In genomic region chr3:1462916-1463315, GRCh38 we compare ENCODE assay signal across 16 cellular contexts.
DNase-seq lines count a peak whose midpoint lies in the region; ATAC-seq and TF ChIP-seq lines count a peak whose summit lies in the region.
"Had no signal": no experiment of that assay in that cellular context is flagged by ENCODE, and none has a peak within 500 bp of the region (broad histone marks: within the 10 kb centered on the region; RNA-seq: fewer than 3 reads in every experiment).

No MANE protein-coding gene starts in this region.

- H3K27me3 ChIP-seq in GM23338 (ENCODE audit: insufficient read depth) (no peaks in the 10 kb centered on the region), endodermal cell (ENCODE audit: control insufficient read depth, insufficient read depth, low read length, poor library complexity, severe bottlenecking) (no peaks in the 10 kb centered on the region)

- H3K9ac ChIP-seq in endodermal cell (ENCODE audit: extremely low read depth, low read length, poor library complexity, severe bottlenecking) = no peak overlapping the region

- no peaks in the 10 kb centered on the region for H3F3A ChIP-seq in GM23338 (replicated peaks; ENCODE audit: low read depth)

- H3K4me3 Mint-ChIP-seq in GM23338 (no peak overlapping the region), endodermal cell (no peak overlapping the region)
- H3K4me3 Mint-ChIP-seq: CD4-positive, alpha-beta memory T cell had no signal

- 0 out of 2 replicates have a peak, but pooled peaks cover 3% of the 10 kb centered on the region for H3K9me2 ChIP-seq in GM23338 (ENCODE audit: insufficient read depth)

- H3K27ac Mint-ChIP-seq in GM23338 (no peak overlapping the region), endodermal cell (no peak overlapping the region)
- H3K27ac Mint-ChIP-seq: CD4-positive, alpha-beta memory T cell had no signal

- TF ChIP-seq CTCF in GM23338 (conservative IDR thresholded peaks at IDR 0.05; ENCODE audit: low read depth in 2 of 2) = no peak
- TF ChIP-seq CTCF in fibroblast of villous mesenchyme (IDR thresholded peaks at IDR 0.05; ENCODE audit: insufficient read depth, low read depth, low read length) = no peak
- no peak for TF ChIP-seq CTCF in endodermal cell (conservative IDR thresholded peaks at IDR 0.05)

- H3K36me3 ChIP-seq in GM23338 (ENCODE audit: insufficient read depth) (no peaks in the 10 kb centered on the region), endodermal cell (ENCODE audit: control insufficient read depth, insufficient read depth, low read length) (no peaks in the 10 kb centered on the region)

- DNase-seq in Caki2 (ENCODE audit: low read depth) = peak; percentile 26
- no peak for DNase-seq in GM23338 (ENCODE audit: low spot score)
- peak; percentile 0 for DNase-seq in fibroblast of villous mesenchyme (ENCODE audit: low read depth)
- no peak for DNase-seq in endodermal cell
- DNase-seq in activated T-cell treated with anti-CD3 and anti-CD28 coated beads, Interleukin-2, amount 50 U/mL, for 1 hour = no peak
- DNase-seq: C1 segment of cervical spinal cord; CD4-positive, alpha-beta memory T cell; COR-L47; DMS 273 treated with DMSO at 0.1 percent for 48 hours; DMS79; EL; GDM1; GOT3; HCEC 1CT had no signal

- H3K9me3 ChIP-seq in endodermal cell (ENCODE audit: control insufficient read depth, low read length) = peaks cover 22% of the 10 kb centered on the region

- H3K4me1 ChIP-seq in GM23338 (ENCODE audit: insufficient read depth) (no peaks in the 10 kb centered on the region), endodermal cell (ENCODE audit: control insufficient read depth, insufficient read depth, low read length) (no peaks in the 10 kb centered on the region)

- WGBS in endodermal cell (ENCODE audit: insufficient coverage in 1 of 2, insufficient read length in 1 of 2), 2 experiments = 85% methylated on average over 2 of the region's 2 CpGs; no CpG with 5 or more reads in 1 of the 2 experiments

- H2AFZ ChIP-seq in GM23338 = 0 out of 2 replicates have a peak overlapping the region, but pooled peaks have one; percentile 18

- H3K27ac ChIP-seq in GM23338 (ENCODE audit: low read depth) = no peak overlapping the region
- no peak overlapping the region for H3K27ac ChIP-seq in endodermal cell (ENCODE audit: low read depth, low read length)

- peaks cover 21% of the 10 kb centered on the region for H3K36me3 Mint-ChIP-seq in GM23338 (ENCODE audit: low read depth)
- H3K36me3 Mint-ChIP-seq in endodermal cell (ENCODE audit: low read depth) = no peaks in the 10 kb centered on the region
- H3K36me3 Mint-ChIP-seq: CD4-positive, alpha-beta memory T cell had no signal

- no peaks in the 10 kb centered on the region for H3K4me1 Mint-ChIP-seq in GM23338
- no peaks in the 10 kb centered on the region for H3K4me1 Mint-ChIP-seq in endodermal cell
- H3K4me1 Mint-ChIP-seq: CD4-positive, alpha-beta memory T cell had no signal

- H3K27me3 Mint-ChIP-seq in GM23338 (ENCODE audit: insufficient read depth, low read depth, poor library complexity) (peaks cover 2% of the 10 kb centered on the region), endodermal cell (ENCODE audit: insufficient read depth) (no peaks in the 10 kb centered on the region)
- H3K27me3 Mint-ChIP-seq: CD4-positive, alpha-beta memory T cell had no signal

- H3K4me3 ChIP-seq in GM23338 (no peak overlapping the region), fibroblast of villous mesenchyme (ENCODE audit: low read depth, low read length) (no peak overlapping the region), endodermal cell (ENCODE audit: low read length) (no peak overlapping the region)
- H3K4me3 ChIP-seq: GM12878 had no signal

- no peaks in the 10 kb centered on the region for H4K20me1 ChIP-seq in GM23338 (replicated peaks; ENCODE audit: insufficient read depth)

- no peak for ATAC-seq in GM23338
- ATAC-seq in HG03139 (IDR thresholded peaks at IDR 0.05; ENCODE audit: unreplicated experiment) = no peak
- ATAC-seq: GM12878 had no signal

- no peak overlapping the region for H3K4me2 ChIP-seq in GM23338

- in situ Hi-C loops in Caki2 (cut with HindIII; ENCODE audit: low pct_unique_long_range_greater_than_20kb, low sequenced_read_pairs) = no loop called here

- H3K79me2 ChIP-seq in GM23338 (replicated peaks; ENCODE audit: insufficient read depth) = no peaks in the 10 kb centered on the region

- H3K9me3 Mint-ChIP-seq in GM23338 (peaks cover 92% of the 10 kb centered on the region), endodermal cell (peaks cover 10% of the 10 kb centered on the region)

TF ChIP-seq in GM23338, 12 proteins besides CTCF, POLR2A, EP300 and RAD21:
- TF ChIP-seq STAT1 (IDR thresholded peaks at IDR 0.05; ENCODE audit: unreplicated experiment) (no peak), CREB1 (CRISPR knock-in tag; IDR thresholded peaks at IDR 0.05; ENCODE audit: low read depth) (no peak), REST (IDR thresholded peaks at IDR 0.05; ENCODE audit: unreplicated experiment) (no peak), JUNB (IDR thresholded peaks at IDR 0.05; ENCODE audit: unreplicated experiment) (no peak), EZH2 (IDR thresholded peaks at IDR 0.05; ENCODE audit: low read depth, unreplicated experiment) (no peak), NANOG (IDR thresholded peaks at IDR 0.05; ENCODE audit: borderline replicate concordance) (no peak), EZH2phosphoT487 (IDR thresholded peaks at IDR 0.05; ENCODE audit: unreplicated experiment) (no peak), POLR2AphosphoS5 (IDR thresholded peaks at IDR 0.05; ENCODE audit: low read depth) (no peak), ETS1 (IDR thresholded peaks at IDR 0.05) (no peak), ZNF114 (CRISPR knock-in tag; IDR thresholded peaks at IDR 0.05) (no peak)

Comparison
In these comparisons a context has a peak if more than half of its experiments do, and no peak if none do; other contexts are left out.
1. DNase-seq: peak in Caki2 (single experiment) and fibroblast of villous mesenchyme (single experiment); none in GM23338 (single experiment), endodermal cell (single experiment) and activated T-cell treated with anti-CD3 and anti-CD28 coated beads, Interleukin-2, amount 50 U/mL, for 1 hour (single experiment).